Comparison of ENCODE assay signal across 8 cellular contexts in the genomic region with DNA sequence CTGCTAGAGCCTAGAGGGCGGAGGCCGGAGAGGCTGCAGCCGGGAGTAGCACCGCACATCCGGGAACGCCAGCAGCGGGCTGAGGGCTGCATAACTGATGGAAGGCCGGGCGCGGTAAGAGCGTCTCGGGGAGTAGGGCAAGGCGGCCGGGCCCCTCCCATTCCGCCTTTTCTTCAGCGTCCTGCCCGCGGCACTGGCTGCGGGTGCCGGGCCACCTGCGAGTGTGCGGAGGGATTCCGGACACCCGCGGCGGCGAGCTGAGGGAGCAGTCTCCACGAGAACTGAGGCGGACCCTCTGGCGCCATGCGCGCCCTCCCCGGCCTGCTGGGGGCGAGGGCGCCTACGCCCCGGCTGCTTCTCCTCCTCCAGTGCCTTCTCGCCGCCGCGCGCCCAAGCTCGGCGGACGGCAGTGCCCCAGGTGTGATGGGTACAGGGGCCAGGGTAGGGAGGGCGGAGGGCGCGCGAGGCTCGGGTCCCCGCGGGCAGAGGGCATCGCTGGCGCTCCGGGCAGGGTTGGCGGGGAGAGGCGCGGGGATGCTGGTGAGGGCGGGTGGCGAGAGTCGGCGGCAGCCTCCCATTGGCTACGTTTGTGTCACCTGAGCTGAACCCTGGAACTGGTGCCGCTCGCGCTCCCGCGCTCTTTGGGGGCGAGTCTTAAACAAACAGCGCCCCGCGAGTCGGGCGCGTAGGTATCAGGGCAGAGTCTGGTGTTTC.
A peak's percentile ranks its signal among the peaks of the same experiment; 100 is the strongest.
DNase-seq lines count a peak whose midpoint lies in the region; ATAC-seq, FAIRE-seq and TF ChIP-seq lines count a peak whose summit lies in the region.

No MANE protein-coding gene starts in this region.

- H3K4me1 Mint-ChIP-seq in T-helper 17 cell, result peaks cover 48% of the 10 kb centered on the region
- peaks cover 7% of the 10 kb centered on the region for H3K4me1 Mint-ChIP-seq in astrocyte (ENCODE audit: low read depth, unreplicated experiment)

- H3K4me2 ChIP-seq in DOHH2 (ENCODE audit: low read length) (peak overlapping the region; percentile 85), astrocyte (ENCODE audit: low read length) (peak overlapping the region; percentile 76)

- peak overlapping the region; percentile 70 for H3K27ac Mint-ChIP-seq in T-helper 17 cell
- peak overlapping the region; percentile 53 for H3K27ac Mint-ChIP-seq in astrocyte (ENCODE audit: unreplicated experiment)

- H3K79me2 ChIP-seq in DOHH2 (ENCODE audit: control insufficient read depth, low read length), result peaks cover 44% of the 10 kb centered on the region
- no peaks in the 10 kb centered on the region for H3K79me2 ChIP-seq in astrocyte (ENCODE audit: insufficient read depth, low read length)

- H2AFZ ChIP-seq in astrocyte (ENCODE audit: low read depth, low read length), result peak overlapping the region; percentile 73

- H4K20me1 ChIP-seq in DOHH2 (ENCODE audit: control insufficient read depth, insufficient read depth, low read depth, low read length) (no peaks in the 10 kb centered on the region), astrocyte (ENCODE audit: insufficient read depth, low read length) (no peaks in the 10 kb centered on the region)

- no peaks in the 10 kb centered on the region for H3K27me3 ChIP-seq in DOHH2 (ENCODE audit: control insufficient read depth, low read length)
- peaks cover 11% of the 10 kb centered on the region for H3K27me3 ChIP-seq in astrocyte (ENCODE audit: insufficient read depth, low read length)
- no peaks in the 10 kb centered on the region for H3K27me3 ChIP-seq in iPS-18a (ENCODE audit: control insufficient read depth, insufficient read depth, low read length)
- H3K27me3 ChIP-seq in spleen (replicated peaks in 1 of 7), result peaks cover 0 to 19% (median 7%) of the 10 kb centered on the region in 7 donors

- peaks cover 26% of the 10 kb centered on the region for H3F3A ChIP-seq in DOHH2 (ENCODE audit: control insufficient read depth, insufficient read depth)

- FAIRE-seq in astrocyte (lab: Jason Lieb, UNC), result no peak

- H3K4me3 Mint-ChIP-seq in T-helper 17 cell (peak overlapping the region; percentile 95), astrocyte (ENCODE audit: unreplicated experiment) (peak overlapping the region; percentile 89)

- H3K9ac ChIP-seq in astrocyte (ENCODE audit: low read length) (no peak overlapping the region), iPS-18a (ENCODE audit: low read length) (peak overlapping the region; percentile 68)

- 0 to 1% (median 1%) methylated on average over 29 to 75 of the region's 75 CpGs for WGBS in spleen, 5 donors

- H3K36me3 Mint-ChIP-seq in T-helper 17 cell (ENCODE audit: low read depth) (no peaks in the 10 kb centered on the region), astrocyte (ENCODE audit: low read depth, unreplicated experiment) (peaks cover 3% of the 10 kb centered on the region)

- H3K27me3 Mint-ChIP-seq in T-helper 17 cell, result no peaks in the 10 kb centered on the region
- H3K27me3 Mint-ChIP-seq in astrocyte (ENCODE audit: low read depth, unreplicated experiment), result peaks cover 7% of the 10 kb centered on the region

- H3K9me3 ChIP-seq in DOHH2 (ENCODE audit: control insufficient read depth, insufficient read depth, low read length) (peaks cover 6% of the 10 kb centered on the region; the same call in 1 of the 2 replicates), T-helper 17 cell (ENCODE audit: control insufficient read depth, low read length, poor library complexity, severe bottlenecking) (no peaks in the 10 kb centered on the region), astrocyte (ENCODE audit: insufficient read depth, low read depth, low read length) (no peaks in the 10 kb centered on the region), iPS-18a (ENCODE audit: control insufficient read depth, low read depth, low read length) (no peaks in the 10 kb centered on the region), spleen (peaks cover 0 to 3% (median 0%) of the 10 kb centered on the region in 8 donors)

- H3K4me1 ChIP-seq in DOHH2 (ENCODE audit: control insufficient read depth, low read length), result peaks cover 57% of the 10 kb centered on the region
- no peaks in the 10 kb centered on the region for H3K4me1 ChIP-seq in astrocyte (ENCODE audit: insufficient read depth, low read length)
- peaks cover 12% of the 10 kb centered on the region for H3K4me1 ChIP-seq in iPS-18a (ENCODE audit: control insufficient read depth, low read depth, low read length)
- peaks cover 3 to 52% (median 41%) of the 10 kb centered on the region in 6 donors for H3K4me1 ChIP-seq in spleen

- peaks cover 1% of the 10 kb centered on the region for H3K9me3 Mint-ChIP-seq in astrocyte (ENCODE audit: unreplicated experiment)

- TF ChIP-seq POLR2A in spleen (IDR thresholded peaks at IDR 0.05), result no peak

- ATAC-seq in T-helper 17 cell (peak; percentile 90), HG03095 (IDR thresholded peaks at IDR 0.05; ENCODE audit: unreplicated experiment) (no peak)

- TF ChIP-seq CTCF in DOHH2 (IDR thresholded peaks at IDR 0.05; ENCODE audit: low read depth, low read length, poor library complexity, severe bottlenecking) (peak; percentile 25), astrocyte (IDR thresholded peaks at IDR 0.05; ENCODE audit: insufficient read depth, low read depth, low read length) (no peak), spleen (IDR thresholded peaks at IDR 0.05 in 8 of 11, conservative IDR thresholded peaks at IDR 0.05 in 3 of 11) (peak in 3 of 11 experiments; percentile 14 to 33 (median 21))

- intact Hi-C loops in spleen (cut with DNase I; ENCODE audit: low total_unique reads), result no loop called here

- DNase-seq in KG1 (lab: John Stamatoyannopoulos, UW), result peak; percentile 58
- DNase-seq in T-helper 17 cell, result peak; percentile 71 to 76 (median 74)
- no peak for DNase-seq in astrocyte (ENCODE audit: low read depth)
- peak; percentile 96 for DNase-seq in spleen
- DNase-seq in foreskin melanocyte, result no peak

- H3K36me3 ChIP-seq in DOHH2 (ENCODE audit: control insufficient read depth, low read length) (peaks cover 14% of the 10 kb centered on the region), astrocyte (ENCODE audit: insufficient read depth, low read length) (no peaks in the 10 kb centered on the region), iPS-18a (ENCODE audit: control insufficient read depth, low read depth, low read length) (no peaks in the 10 kb centered on the region), spleen (no peaks in the 10 kb centered on the region)

- no peaks in the 10 kb centered on the region for H3K9me2 ChIP-seq in DOHH2 (replicated peaks; ENCODE audit: control insufficient read depth, low read length)

- H3K27ac ChIP-seq in DOHH2 (ENCODE audit: low read depth, low read length) (peak overlapping the region; percentile 97), astrocyte (ENCODE audit: low read depth, low read length) (no peak overlapping the region), iPS-18a (ENCODE audit: low read length) (no peak overlapping the region), spleen (peak overlapping the region; percentile 52 to 93 (median 88))

- H3K4me3 ChIP-seq in DOHH2 (ENCODE audit: low read length) (peak overlapping the region; percentile 86), astrocyte (ENCODE audit: insufficient read depth, low read depth, low read length) (peak overlapping the region; percentile 23), iPS-18a (ENCODE audit: low read length) (peak overlapping the region; percentile 85), spleen (peak overlapping the region; percentile 56 to 92 (median 64))

Comparison
In these comparisons a context has a peak if more than half of its experiments do, and no peak if none do; other contexts are left out.
1. H3K27ac ChIP-seq: peak in DOHH2 (single experiment) and spleen (8 of 8); none in astrocyte (single experiment) and iPS-18a (single experiment).
2. H3K4me3 ChIP-seq: peak in every context shown above with its lines; median percentile 86 in DOHH2; 85 in iPS-18a; 64 in spleen; 23 in astrocyte.
3. DNase-seq: peak in KG1 (single experiment), T-helper 17 cell (3 of 3) and spleen (single experiment); none in astrocyte (single experiment) and foreskin melanocyte (single experiment).